ENCODE assay signal across 19 cellular contexts in the genomic region with DNA sequence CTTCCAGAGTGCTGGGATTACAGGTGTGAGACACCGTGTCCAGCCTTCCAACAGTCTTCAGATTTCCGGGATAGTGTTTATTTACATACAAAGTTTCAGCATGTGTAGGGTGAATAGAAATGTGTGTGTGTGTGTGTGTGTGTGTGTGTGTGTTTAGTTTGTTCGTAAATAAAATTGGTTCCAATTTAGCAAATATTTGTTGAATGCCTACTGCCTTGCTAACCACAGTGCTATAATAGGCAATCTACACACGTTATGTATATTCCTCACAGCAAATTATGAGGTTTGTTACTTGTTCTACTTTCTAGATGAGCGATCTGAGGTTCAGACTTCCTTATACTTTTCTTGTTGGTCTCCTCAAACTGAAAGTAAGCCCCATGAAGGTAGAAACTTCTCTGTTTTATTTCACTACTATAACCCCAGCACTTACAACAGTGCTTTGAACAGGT. TPM values are rescaled to one million over a fixed set of nuclear protein-coding genes. Genes with fewer than 3 reads are reported as not detected.
DNase-seq lines count a peak whose midpoint lies in the region; ATAC-seq, FAIRE-seq and TF ChIP-seq lines count a peak whose summit lies in the region.
"Had no signal": no experiment of that assay in that cellular context is flagged by ENCODE, and none has a peak within 500 bp of the region (broad histone marks: within the 10 kb centered on the region; RNA-seq: fewer than 3 reads in every experiment).

No MANE protein-coding gene starts in this region.

- no peak overlapping the region for H3K4me3 Mint-ChIP-seq in activated naive CD8-positive, alpha-beta T cell treated with anti-CD3 and anti-CD28 coated beads, Interleukin-2, amount 50 U/mL, for 24 hours
- H3K4me3 Mint-ChIP-seq in activated naive CD8-positive, alpha-beta T cell treated with anti-CD3 and anti-CD28 coated beads for 36 hours = no peak overlapping the region
- H3K4me3 Mint-ChIP-seq: activated CD4-positive, alpha-beta memory T cell treated with anti-CD3 and anti-CD28 coated beads, Interleukin-2, amount 10 ng/mL, durations not matched to agents 7 days and 5 days had no signal

- no peak for DNase-seq in activated naive CD8-positive, alpha-beta T cell treated with anti-CD3 and anti-CD28 coated beads, Interleukin-2, amount 50 U/mL, for 24 hours
- DNase-seq in activated naive CD8-positive, alpha-beta T cell treated with anti-CD3 and anti-CD28 coated beads for 36 hours = no peak
- DNase-seq in bronchial epithelial cell (ENCODE audit: low read depth) (peak; percentile 35), stomach (peak; percentile 28), D721Med (ENCODE audit: insufficient read length, low spot score) (no peak)
- DNase-seq: activated CD4-positive, alpha-beta memory T cell treated with anti-CD3 and anti-CD28 coated beads, Interleukin-2, amount 10 ng/mL, durations not matched to agents 7 days and 5 days; activated effector memory CD4-positive, alpha-beta T cell treated with anti-CD3 and anti-CD28 coated beads, Interleukin-2, amount 50 U/mL, for 16 hours; gastrocnemius medialis; left lung; NK-92 treated with Interleukin-12 subunit alpha and Interleukin-12 subunit beta, amount 100 ng/mL, for 24 hours; stimulated activated CD4-positive, alpha-beta T cell treated with anti-CD3 and anti-CD28 coated beads, Interleukin-1b, Interleukin-23, amount 100 ng/mL, for 48 hours; testis had no signal

- TF ChIP-seq CTCF in bronchial epithelial cell (IDR thresholded peaks at IDR 0.05; ENCODE audit: insufficient read depth, low read length, severe bottlenecking) = no peak
- TF ChIP-seq CTCF in stomach (IDR thresholded peaks at IDR 0.05) = no peak
- no peak for TF ChIP-seq CTCF in D721Med (IDR thresholded peaks at IDR 0.05; ENCODE audit: insufficient read depth, missing control alignments)

- no peaks in the 10 kb centered on the region for H3K36me3 ChIP-seq in bronchial epithelial cell (ENCODE audit: control insufficient read depth, insufficient read depth, low read length)
- no peaks in the 10 kb centered on the region for H3K36me3 ChIP-seq in stomach
- H3K36me3 ChIP-seq: ascending aorta, gastrocnemius medialis, left lung had no signal

- intact Hi-C loops in stomach (cut with DNase I; ENCODE audit: low total_unique reads) = no loop called here

- FAIRE-seq in bronchial epithelial cell (lab: Jason Lieb, UNC) = no peak
- FAIRE-seq in D721Med (lab: Jason Lieb, UNC) = no peak
- FAIRE-seq: H54 had no signal

- no peak overlapping the region for H3K4me3 ChIP-seq in bronchial epithelial cell (ENCODE audit: low read depth, low read length)
- H3K4me3 ChIP-seq in stomach = no peak overlapping the region
- H3K4me3 ChIP-seq: ascending aorta, coronary artery, gastrocnemius medialis, left lung, testis had no signal

- H3K9me3 ChIP-seq in stomach = no peaks in the 10 kb centered on the region
- H3K9me3 ChIP-seq: ascending aorta, gastrocnemius medialis, left lung, testis had no signal

- H3K36me3 Mint-ChIP-seq in activated naive CD8-positive, alpha-beta T cell treated with anti-CD3 and anti-CD28 coated beads, Interleukin-2, amount 50 U/mL, for 24 hours (ENCODE audit: low read depth) = no peaks in the 10 kb centered on the region
- no peaks in the 10 kb centered on the region for H3K36me3 Mint-ChIP-seq in activated naive CD8-positive, alpha-beta T cell treated with anti-CD3 and anti-CD28 coated beads for 36 hours

- TF ChIP-seq POLR2A in stomach (IDR thresholded peaks at IDR 0.05) = no peak

- peaks cover 0 to 6% (median 1%) of the 10 kb centered on the region in 4 donors for H3K4me1 ChIP-seq in stomach
- H3K4me1 ChIP-seq: ascending aorta, gastrocnemius medialis, testis had no signal

- H3K4me1 Mint-ChIP-seq in activated naive CD8-positive, alpha-beta T cell treated with anti-CD3 and anti-CD28 coated beads, Interleukin-2, amount 50 U/mL, for 24 hours = peaks cover 17% of the 10 kb centered on the region
- H3K4me1 Mint-ChIP-seq in activated naive CD8-positive, alpha-beta T cell treated with anti-CD3 and anti-CD28 coated beads for 36 hours = peaks cover 16% of the 10 kb centered on the region

- H3K9me3 Mint-ChIP-seq in activated naive CD8-positive, alpha-beta T cell treated with anti-CD3 and anti-CD28 coated beads, Interleukin-2, amount 50 U/mL, for 24 hours = no peaks in the 10 kb centered on the region
- no peaks in the 10 kb centered on the region for H3K9me3 Mint-ChIP-seq in activated naive CD8-positive, alpha-beta T cell treated with anti-CD3 and anti-CD28 coated beads for 36 hours

- ATAC-seq in activated naive CD8-positive, alpha-beta T cell treated with anti-CD3 and anti-CD28 coated beads, Interleukin-2, amount 50 U/mL, for 24 hours = peak; percentile 46
- ATAC-seq in HG02852 (IDR thresholded peaks at IDR 0.05; ENCODE audit: unreplicated experiment) (peak; percentile 54), GM21576 (IDR thresholded peaks at IDR 0.05; ENCODE audit: unreplicated experiment) (no peak), GM21723 (IDR thresholded peaks at IDR 0.05; ENCODE audit: unreplicated experiment) (no peak)
- ATAC-seq: gastrocnemius medialis had no signal

- peak overlapping the region in 2 of 5 donors; percentile 2 to 13 for H3K27ac ChIP-seq in stomach
- H3K27ac ChIP-seq: ascending aorta, coronary artery, gastrocnemius medialis, KMS-11, left lung, testis had no signal

- no peaks in the 10 kb centered on the region for H3K27me3 Mint-ChIP-seq in activated naive CD8-positive, alpha-beta T cell treated with anti-CD3 and anti-CD28 coated beads, Interleukin-2, amount 50 U/mL, for 24 hours
- H3K27me3 Mint-ChIP-seq in activated naive CD8-positive, alpha-beta T cell treated with anti-CD3 and anti-CD28 coated beads for 36 hours = no peaks in the 10 kb centered on the region
- H3K27me3 Mint-ChIP-seq: activated CD4-positive, alpha-beta memory T cell treated with anti-CD3 and anti-CD28 coated beads, Interleukin-2, amount 10 ng/mL, durations not matched to agents 7 days and 5 days had no signal

- H3K27me3 ChIP-seq in bronchial epithelial cell (ENCODE audit: control insufficient read depth, insufficient read depth, low read length) = no peaks in the 10 kb centered on the region
- H3K27me3 ChIP-seq in stomach = no peaks in the 10 kb centered on the region
- H3K27me3 ChIP-seq: ascending aorta, gastrocnemius medialis, left lung, testis had no signal

- 12 to 45% (median 22%) methylated on average over 5 of the region's 5 CpGs for WGBS in stomach, 5 donors

- H3K27ac Mint-ChIP-seq in activated naive CD8-positive, alpha-beta T cell treated with anti-CD3 and anti-CD28 coated beads, Interleukin-2, amount 50 U/mL, for 24 hours = no peak overlapping the region
- no peak overlapping the region for H3K27ac Mint-ChIP-seq in activated naive CD8-positive, alpha-beta T cell treated with anti-CD3 and anti-CD28 coated beads for 36 hours
- H3K27ac Mint-ChIP-seq: activated CD4-positive, alpha-beta memory T cell treated with anti-CD3 and anti-CD28 coated beads, Interleukin-2, amount 10 ng/mL, durations not matched to agents 7 days and 5 days had no signal

- no peak for TF ChIP-seq EP300 in stomach (IDR thresholded peaks at IDR 0.05)

RNA-seq across cellular contexts. Expression of a gene that starts 32.8 kb away (rescaled TPM):
- total RNA-seq in activated naive CD8-positive, alpha-beta T cell treated with anti-CD3 and anti-CD28 coated beads for 36 hours = 10 to 100 TPM; 53.5 to 55.0 TPM
- total RNA-seq in bronchial epithelial cell (34.8 and 37.8 TPM in 2 replicates), stomach (100 to 1,000 TPM in 1 of 5 donors, 10 to 100 TPM in 4; 43.8 to 139 (median 67.4) TPM)
- 10 to 100 TPM; 13.3 to 23.4 (median 15.3) TPM for polyA plus RNA-seq in stomach

Comparison
In these comparisons a context has a peak if more than half of its experiments do, and no peak if none do; other contexts are left out.
1. ATAC-seq: peak in activated naive CD8-positive, alpha-beta T cell treated with anti-CD3 and anti-CD28 coated beads, Interleukin-2, amount 50 U/mL, for 24 hours (single experiment) and HG02852 (single experiment); none in GM21576 (single experiment) and GM21723 (single experiment).
2. DNase-seq: peak in bronchial epithelial cell (single experiment) and stomach (single experiment); none in activated naive CD8-positive, alpha-beta T cell treated with anti-CD3 and anti-CD28 coated beads, Interleukin-2, amount 50 U/mL, for 24 hours (single experiment), activated naive CD8-positive, alpha-beta T cell treated with anti-CD3 and anti-CD28 coated beads for 36 hours (single experiment) and D721Med (single experiment).